ENCODE assay signal across 28 cellular contexts in genomic region chr5:79568632-79569190, GRCh38.
"Had no signal": no experiment of that assay in that cellular context is flagged by ENCODE, and none has a peak within 500 bp of the region (broad histone marks: within the 10 kb centered on the region; RNA-seq: fewer than 3 reads in every experiment).

No MANE protein-coding gene starts in this region.

- H3K4me1 ChIP-seq: adrenal gland, body of pancreas, Peyer's patch had no signal

- DNase-seq: activated CD4-positive, alpha-beta T cell treated with anti-CD3 and anti-CD28 coated beads, Interleukin-2, amount 10 ng/mL, durations not matched to agents 24 days and 14 days; activated CD4-positive, alpha-beta T cell treated with anti-CD3 and anti-CD28 coated beads, Interleukin-2, amount 50 U/mL, for 4 hours; activated CD8-positive, alpha-beta T cell treated with anti-CD3 and anti-CD28 coated beads for 36 hours; activated gamma-delta T cell; activated naive CD4-positive, alpha-beta T cell treated with anti-CD3 and anti-CD28 coated beads for 36 hours; activated T-cell treated with anti-CD3 and anti-CD28 coated beads, Interleukin-2, amount 50 U/mL, for 1 hour; adrenal gland; body of pancreas; central memory CD4-positive, alpha-beta T cell; Karpas-422; NCI-H1105; NCI-H1436; NCI-H1694; NCI-H1930; NCI-H2081 treated with DMSO at 0.1 percent for 48 hours; NCI-H226; NCI-H526; NCI-H748 treated with DMSO at 0.1 percent for 48 hours; NK-92 treated with Interleukin-12 subunit alpha and Interleukin-12 subunit beta, amount 100 ng/mL, for 24 hours; Peyer's patch; SIG-M5 had no signal

- H3K27ac Mint-ChIP-seq: activated CD4-positive, alpha-beta T cell treated with anti-CD3 and anti-CD28 coated beads, Interleukin-2, amount 10 ng/mL, durations not matched to agents 24 days and 14 days; activated CD8-positive, alpha-beta T cell treated with anti-CD3 and anti-CD28 coated beads for 36 hours; activated naive CD4-positive, alpha-beta T cell treated with anti-CD3 and anti-CD28 coated beads for 36 hours; activated naive CD4-positive, alpha-beta T cell treated with anti-CD3 and anti-CD28 coated beads, Interleukin-2, amount 50 U/mL, for 72 hours; activated T-helper 2 cell treated with anti-CD3 and anti-CD28 coated beads, Interferon-gamma antibody, Interleukin-2, Interleukin-4, amounts not matched to agents 10 μg/mL and 5 μg/mL and 100 μg/mL, durations not matched to agents 14 hours and 24 hours and 36 hours; T-helper 1 cell treated with Interleukin-12 subunit alpha and Interleukin-12 subunit beta and Interleukin-4 antibody, amounts not matched to agents 30 μg/mL and 1 μg/mL, for 36 hours; T-helper 2 cell treated with Interferon-gamma antibody and Interleukin-4, amounts not matched to agents 5 μg/mL and 100 μg/mL, for 36 hours had no signal

- H3K4me3 ChIP-seq: adrenal gland, body of pancreas, Peyer's patch had no signal

- H3K36me3 ChIP-seq: adrenal gland, Peyer's patch had no signal

- H3K27ac ChIP-seq: adrenal gland, body of pancreas, Peyer's patch, RWPE1 had no signal

- H3K36me3 Mint-ChIP-seq: activated naive CD4-positive, alpha-beta T cell treated with anti-CD3 and anti-CD28 coated beads, Interleukin-2, amount 50 U/mL, for 72 hours had no signal

- H3K4me3 Mint-ChIP-seq: activated CD4-positive, alpha-beta T cell treated with anti-CD3 and anti-CD28 coated beads, Interleukin-2, amount 10 ng/mL, durations not matched to agents 24 days and 14 days; activated CD8-positive, alpha-beta T cell treated with anti-CD3 and anti-CD28 coated beads for 36 hours; activated naive CD4-positive, alpha-beta T cell treated with anti-CD3 and anti-CD28 coated beads for 36 hours; T-helper 1 cell treated with Interleukin-12 subunit alpha and Interleukin-12 subunit beta and Interleukin-4 antibody, amounts not matched to agents 30 μg/mL and 1 μg/mL, for 36 hours; T-helper 2 cell treated with Interferon-gamma antibody and Interleukin-4, amounts not matched to agents 5 μg/mL and 100 μg/mL, for 36 hours had no signal

- H3K27me3 Mint-ChIP-seq: activated CD4-positive, alpha-beta T cell treated with anti-CD3 and anti-CD28 coated beads, Interleukin-2, amount 10 ng/mL, durations not matched to agents 24 days and 14 days; activated CD8-positive, alpha-beta T cell treated with anti-CD3 and anti-CD28 coated beads for 36 hours had no signal

- H3K9me3 ChIP-seq: adrenal gland, body of pancreas, Peyer's patch had no signal

- ATAC-seq: activated CD8-positive, alpha-beta T cell treated with anti-CD3 and anti-CD28 coated beads for 36 hours; activated naive CD4-positive, alpha-beta T cell treated with anti-CD3 and anti-CD28 coated beads, Interleukin-2, amount 50 U/mL, for 72 hours; body of pancreas; PC-3; Right ventricle myocardium inferior had no signal

- H3K9me3 Mint-ChIP-seq: activated CD4-positive, alpha-beta T cell treated with anti-CD3 and anti-CD28 coated beads, Interleukin-2, amount 10 ng/mL, durations not matched to agents 24 days and 14 days; activated CD8-positive, alpha-beta T cell treated with anti-CD3 and anti-CD28 coated beads for 36 hours; activated naive CD4-positive, alpha-beta T cell treated with anti-CD3 and anti-CD28 coated beads for 36 hours; activated naive CD4-positive, alpha-beta T cell treated with anti-CD3 and anti-CD28 coated beads, Interleukin-2, amount 50 U/mL, for 72 hours; activated T-helper 2 cell treated with anti-CD3 and anti-CD28 coated beads, Interferon-gamma antibody, Interleukin-2, Interleukin-4, amounts not matched to agents 10 μg/mL and 5 μg/mL and 100 μg/mL, durations not matched to agents 14 hours and 24 hours and 36 hours; T-helper 1 cell treated with Interleukin-12 subunit alpha and Interleukin-12 subunit beta and Interleukin-4 antibody, amounts not matched to agents 30 μg/mL and 1 μg/mL, for 36 hours; T-helper 2 cell treated with Interferon-gamma antibody and Interleukin-4, amounts not matched to agents 5 μg/mL and 100 μg/mL, for 36 hours had no signal

- H3K27me3 ChIP-seq: body of pancreas, Peyer's patch had no signal
